8 cellular contexts compared by ENCODE assay signal in genomic region chr15:75455424-75455981, GRCh38. TPM values are rescaled to one million over a fixed set of nuclear protein-coding genes. Genes with fewer than 3 reads are reported as not detected.
DNase-seq lines count a peak whose midpoint lies in the region; ATAC-seq and TF ChIP-seq lines count a peak whose summit lies in the region.

No MANE protein-coding gene starts in this region.

- H2AFZ ChIP-seq in MM.1S (ENCODE audit: low read length), result peak overlapping the region; percentile 94

- H3K79me2 ChIP-seq in MM.1S (ENCODE audit: low read length), result peaks cover 12% of the 10 kb centered on the region

- peaks cover 11 to 27% of the 10 kb centered on the region in 2 donors for H3K36me3 Mint-ChIP-seq in activated naive CD4-positive, alpha-beta T cell treated with anti-CD3 and anti-CD28 coated beads, Interleukin-2, amount 50 U/mL, for 72 hours

- peak; percentile 21 for ATAC-seq in SK-N-SH treated with all-trans-retinoic acid at 6 μM for 48 hours
- peak in 1 of 2 donors; percentile 13 for ATAC-seq in activated naive CD4-positive, alpha-beta T cell treated with anti-CD3 and anti-CD28 coated beads, Interleukin-2, amount 50 U/mL, for 72 hours
- no peak for ATAC-seq in GM19035 (IDR thresholded peaks at IDR 0.05; ENCODE audit: unreplicated experiment)

- peak overlapping the region; percentile 92 for H3K4me3 ChIP-seq in MM.1S (ENCODE audit: low read length)

- peak overlapping the region; percentile 63 to 90 for H3K27ac Mint-ChIP-seq in activated naive CD4-positive, alpha-beta T cell treated with anti-CD3 and anti-CD28 coated beads, Interleukin-2, amount 50 U/mL, for 72 hours

- no peaks in the 10 kb centered on the region for H3K36me3 ChIP-seq in MM.1S (replicated peaks; ENCODE audit: insufficient read depth, low read length)

- no peaks in the 10 kb centered on the region for H3K9me2 ChIP-seq in MM.1S (replicated peaks; ENCODE audit: insufficient read depth, low read length)

- peaks cover under 1% of the 10 kb centered on the region; the same call in 1 of the 2 replicates for H4K20me1 ChIP-seq in MM.1S (ENCODE audit: insufficient read depth, low read length)

- no peaks in the 10 kb centered on the region for H3K27me3 ChIP-seq in MM.1S (replicated peaks; ENCODE audit: insufficient read depth, low read length)

- peak overlapping the region; percentile 85 for H3K4me2 ChIP-seq in MM.1S (ENCODE audit: low read depth, low read length)

- peak overlapping the region; percentile 98 for H3K27ac ChIP-seq in MM.1S (ENCODE audit: low read length)
- H3K27ac ChIP-seq in substantia nigra (ENCODE audit: low read depth, low read length, poor library complexity, severe bottlenecking), result peak overlapping the region; percentile 92

- DNase-seq in ELF-1 (ENCODE audit: low read depth, low spot score), result peak; percentile 89
- peak; percentile 81 for DNase-seq in MM.1S
- peak; percentile 83 to 89 for DNase-seq in activated naive CD4-positive, alpha-beta T cell treated with anti-CD3 and anti-CD28 coated beads, Interleukin-2, amount 50 U/mL, for 72 hours (ENCODE audit: low spot score in 2 of 2)
- DNase-seq in germinal center (ENCODE audit: low spot score), result peak; percentile 93
- DNase-seq in nucleus accumbens (lab: John Stamatoyannopoulos, UW), result peak in 55 of 56 donors; percentile 17 to 95 (median 79)
- peak; percentile 22 to 90 (median 76) for DNase-seq in substantia nigra (lab: John Stamatoyannopoulos, UW)

- H3K4me1 ChIP-seq in MM.1S (ENCODE audit: low read length), result peaks cover 5% of the 10 kb centered on the region; the same call in 1 of the 2 replicates

- peaks cover 41% of the 10 kb centered on the region for H3F3A ChIP-seq in MM.1S (ENCODE audit: insufficient read depth, low read length)

- H3K9ac ChIP-seq in MM.1S (ENCODE audit: low read length), result peak overlapping the region; percentile 88

- no peaks in the 10 kb centered on the region for H3K9me3 Mint-ChIP-seq in activated naive CD4-positive, alpha-beta T cell treated with anti-CD3 and anti-CD28 coated beads, Interleukin-2, amount 50 U/mL, for 72 hours

- TF ChIP-seq CTCF in MM.1S (IDR thresholded peaks at IDR 0.05; ENCODE audit: low read length), result no peak

- H3K9me3 ChIP-seq in MM.1S (replicated peaks; ENCODE audit: insufficient read depth, low read length), result no peaks in the 10 kb centered on the region

TF ChIP-seq in SK-N-SH treated with all-trans-retinoic acid at 6 μM for 48 hours, 23 proteins besides CTCF, POLR2A, EP300 and RAD21:
- 0 out of 2 replicates have a peak, but pooled peaks have one; percentile 3 for TF ChIP-seq GLIS3 (CRISPR knock-in tag; IDR thresholded peaks at IDR 0.05)
- TF ChIP-seq ZC3H10 (CRISPR knock-in tag; IDR thresholded peaks at IDR 0.05), result no peak
TF ChIP-seq in SK-N-SH treated with all-trans-retinoic acid at 6 μM for 48 hours: peak in this region for 1.

RNA-seq across cellular contexts. Expression of gene SIN3A, which starts 4.0 kb away (rescaled TPM):
- total RNA-seq in activated naive CD4-positive, alpha-beta T cell treated with anti-CD3 and anti-CD28 coated beads, Interleukin-2, amount 50 U/mL, for 72 hours, result 100 to 1,000 TPM; 104 to 123 TPM
